In genomic region chr19:16420781-16421386, GRCh38 we compare ENCODE assay signal across 1 cellular context.
TF ChIP-seq lines count a peak whose summit lies in the region.

No MANE protein-coding gene starts in this region.

TF ChIP-seq in GM23338, 12 proteins besides CTCF, POLR2A, EP300 and RAD21:
- TF ChIP-seq ZNF114 (CRISPR knock-in tag; IDR thresholded peaks at IDR 0.05) (no peak), CREB1 (CRISPR knock-in tag; IDR thresholded peaks at IDR 0.05; ENCODE audit: low read depth) (no peak), REST (IDR thresholded peaks at IDR 0.05; ENCODE audit: unreplicated experiment) (no peak), STAT1 (IDR thresholded peaks at IDR 0.05; ENCODE audit: unreplicated experiment) (no peak), EZH2phosphoT487 (IDR thresholded peaks at IDR 0.05; ENCODE audit: unreplicated experiment) (no peak), EZH2 (IDR thresholded peaks at IDR 0.05; ENCODE audit: low read depth, unreplicated experiment) (no peak), ZNF462 (CRISPR knock-in tag; IDR thresholded peaks at IDR 0.05) (no peak), JUNB (IDR thresholded peaks at IDR 0.05; ENCODE audit: unreplicated experiment) (no peak), POLR2AphosphoS5 (IDR thresholded peaks at IDR 0.05; ENCODE audit: low read depth) (no peak), NANOG (IDR thresholded peaks at IDR 0.05; ENCODE audit: borderline replicate concordance) (no peak), ZNF331 (CRISPR knock-in tag; IDR thresholded peaks at IDR 0.05; ENCODE audit: low read depth) (no peak)
